ENCODE assay signal across 8 cellular contexts in genomic region chr22:41381329-41382097, GRCh38. TPM values are rescaled to one million over a fixed set of nuclear protein-coding genes. Genes with fewer than 3 reads are reported as not detected.
DNase-seq lines count a peak whose midpoint lies in the region; ATAC-seq and TF ChIP-seq lines count a peak whose summit lies in the region.

TSS of gene TEF (plus strand) at chr22:41381942. CDS start at chr22:41382045, 103 bp downstream.

- H3K9me2 ChIP-seq in OCI-LY1 (ENCODE audit: low read depth, low read length), result no peaks in the 10 kb centered on the region

- no peaks in the 10 kb centered on the region for H4K20me1 ChIP-seq in OCI-LY1 (ENCODE audit: insufficient read depth, low read length)

- H3K9ac ChIP-seq in OCI-LY1 (ENCODE audit: low read length), result peak within 1 kb of the TSS; percentile 78

- H3K4me1 ChIP-seq in OCI-LY1 (ENCODE audit: insufficient read depth, low read length, severe bottlenecking), result peaks cover 22% of the 10 kb centered on the region
- peaks cover 11% of the 10 kb centered on the region for H3K4me1 ChIP-seq in mesodermal cell (ENCODE audit: control insufficient read depth, insufficient read depth, low read length, poor library complexity, severe bottlenecking)

- no peaks in the 10 kb centered on the region for H3K4me1 Mint-ChIP-seq in endothelial cell (ENCODE audit: unreplicated experiment)

- peak within 1 kb of the TSS; percentile 77 for H3K27ac ChIP-seq in OCI-LY1 (ENCODE audit: low read depth, low read length, poor library complexity, severe bottlenecking)
- peak within 1 kb of the TSS; percentile 100 for H3K27ac ChIP-seq in mesodermal cell (ENCODE audit: low read depth, low read length, severe bottlenecking)

- no peaks in the 10 kb centered on the region for H3K36me3 Mint-ChIP-seq in endothelial cell (ENCODE audit: low read depth, unreplicated experiment)

- H3K9me3 Mint-ChIP-seq in endothelial cell (ENCODE audit: unreplicated experiment), result no peaks in the 10 kb centered on the region

- H3K4me3 ChIP-seq in OCI-LY1 (ENCODE audit: low read depth, low read length, poor library complexity, severe bottlenecking) (peak within 1 kb of the TSS; percentile 70), mesodermal cell (ENCODE audit: extremely low read depth, insufficient read depth, low read length, poor library complexity, severe bottlenecking) (peak within 1 kb of the TSS; percentile 62)

- H3K36me3 ChIP-seq in OCI-LY1 (ENCODE audit: insufficient read depth, low read length), result no peaks in the 10 kb centered on the region
- no peaks in the 10 kb centered on the region for H3K36me3 ChIP-seq in mesodermal cell (ENCODE audit: control insufficient read depth, insufficient read depth, low read length)

- H2AFZ ChIP-seq in OCI-LY1 (ENCODE audit: low read length), result no peak within 1 kb of the TSS

- ATAC-seq in GM21526 (IDR thresholded peaks at IDR 0.05; ENCODE audit: low FRiP score, unreplicated experiment), result peak; percentile 82

- DNase-seq in D341Med (ENCODE audit: low spot score), result peak; percentile 98
- DNase-seq in HuH-7 (ENCODE audit: low spot score), result peak; percentile 100
- peak; percentile 99 for DNase-seq in activated T-cell treated with anti-CD3 and anti-CD28 coated beads for 1 hour (ENCODE audit: low read depth)
- peak; percentile 99 for DNase-seq in endothelial cell (ENCODE audit: low spot score)
- peak; percentile 91 for DNase-seq in stimulated activated CD8-positive, alpha-beta memory T cell treated with anti-CD3 and anti-CD28 coated beads, Interleukin-15, amount 100 ng/mL, for 24 hours (ENCODE audit: low read depth)

- 0 to 1% methylated on average over 38 to 52 of the region's 84 CpGs for WGBS in mesodermal cell (ENCODE audit: insufficient coverage in 2 of 2), 2 experiments

- H3K79me2 ChIP-seq in OCI-LY1 (ENCODE audit: insufficient read depth, low read length), result no peaks in the 10 kb centered on the region

- no peak for TF ChIP-seq CTCF in OCI-LY1 (IDR thresholded peaks at IDR 0.05; ENCODE audit: low read length)
- TF ChIP-seq CTCF in endothelial cell (IDR thresholded peaks at IDR 0.05; ENCODE audit: unreplicated experiment), result no peak

- peak within 1 kb of the TSS; percentile 72 for H3K4me2 ChIP-seq in OCI-LY1 (ENCODE audit: low read length)

- H3K27me3 Mint-ChIP-seq in endothelial cell (ENCODE audit: unreplicated experiment), result peaks cover 2% of the 10 kb centered on the region

- H3K4me3 Mint-ChIP-seq in endothelial cell (ENCODE audit: unreplicated experiment), result peak within 1 kb of the TSS; percentile 90

- no peaks in the 10 kb centered on the region; the same call in 1 of the 2 replicates for H3K27me3 ChIP-seq in OCI-LY1 (ENCODE audit: insufficient read depth, low read length)

- no peaks in the 10 kb centered on the region for H3K9me3 ChIP-seq in OCI-LY1 (ENCODE audit: low read length)
- no peaks in the 10 kb centered on the region for H3K9me3 ChIP-seq in mesodermal cell (ENCODE audit: control insufficient read depth, low read length)

- peak within 1 kb of the TSS; percentile 95 for H3K27ac Mint-ChIP-seq in endothelial cell (ENCODE audit: unreplicated experiment)

- H3F3A ChIP-seq in OCI-LY1 (ENCODE audit: insufficient read depth, low read length), result no peaks in the 10 kb centered on the region

RNA-seq across cellular contexts. Expression of gene TEF, which starts in this region (rescaled TPM):
- total RNA-seq in endothelial cell (ENCODE audit: unreplicated experiment), result 6.6 TPM
- polyA plus RNA-seq in mesodermal cell (2013, experiment 1 of 2), result 9.6 TPM
- polyA plus RNA-seq in mesodermal cell (2013, experiment 2 of 2), result 8.4 TPM

Comparison
In these comparisons a context has a peak if more than half of its experiments do, and no peak if none do; other contexts are left out.
1. Peak in every context shown above with its lines: DNase-seq, ATAC-seq, H3K4me3 ChIP-seq and H3K27ac ChIP-seq.